ENCODE assay signal across 28 cellular contexts in genomic region chr15:63458021-63458420, GRCh38.
"Had no signal": no experiment of that assay in that cellular context is flagged by ENCODE, and none has a peak within 500 bp of the region (broad histone marks: within the 10 kb centered on the region; RNA-seq: fewer than 3 reads in every experiment).

No MANE protein-coding gene starts in this region.

- H3K4me3 Mint-ChIP-seq: activated CD4-positive, alpha-beta memory T cell treated with anti-CD3 and anti-CD28 coated beads for 36 hours; activated CD4-positive, alpha-beta T cell treated with anti-CD3 and anti-CD28 coated beads for 36 hours; activated CD4-positive, alpha-beta T cell treated with anti-CD3 and anti-CD28 coated beads, Interleukin-2, amount 10 ng/mL, durations not matched to agents 24 days and 14 days; activated CD8-positive, alpha-beta memory T cell treated with anti-CD3 and anti-CD28 coated beads, Interleukin-2, amount 10 ng/mL, durations not matched to agents 7 days and 5 days; activated CD8-positive, alpha-beta T cell treated with anti-CD3 and anti-CD28 coated beads, Interleukin-2, amount 10 ng/mL, durations not matched to agents 7 days and 5 days; activated naive CD4-positive, alpha-beta T cell treated with anti-CD3 and anti-CD28 coated beads for 36 hours; activated naive CD8-positive, alpha-beta T cell; activated T-helper 1 cell treated with anti-CD3 and anti-CD28 coated beads, Interleukin-12 subunit alpha, Interleukin-12 subunit beta, Interleukin-2, Interleukin-4 antibody, amounts not matched to agents 30 ng/mL and 10 ng/mL and 1 ng/mL, durations not matched to agents 14 hours and 24 hours and 36 hours; central memory CD8-positive, alpha-beta T cell; effector memory CD8-positive, alpha-beta T cell had no signal

- H3K4me3 ChIP-seq: coronary artery, esophagus squamous epithelium, gastroesophageal sphincter, heart right ventricle had no signal

- H3K36me3 ChIP-seq: brain microvascular endothelial cell, esophagus squamous epithelium, gastroesophageal sphincter, heart right ventricle had no signal

- DNase-seq: activated CD4-positive, alpha-beta memory T cell treated with anti-CD3 and anti-CD28 coated beads for 36 hours; activated CD4-positive, alpha-beta T cell treated with anti-CD3 and anti-CD28 coated beads for 36 hours; activated CD4-positive, alpha-beta T cell treated with anti-CD3 and anti-CD28 coated beads, Interleukin-2, amount 10 ng/mL, durations not matched to agents 24 days and 14 days; activated CD4-positive, CD25-positive, alpha-beta regulatory T cell; activated CD4-positive, CD25-positive, alpha-beta regulatory T cell treated with anti-CD3 and anti-CD28 coated beads, Interleukin-2, amount 50 U/mL, for 72 hours; activated CD8-positive, alpha-beta memory T cell treated with anti-CD3 and anti-CD28 coated beads, Interleukin-2, amount 10 ng/mL, durations not matched to agents 7 days and 5 days; activated CD8-positive, alpha-beta memory T cell treated with anti-CD3 and anti-CD28 coated beads, Interleukin-2, amount 50 U/mL, for 4 hours; activated CD8-positive, alpha-beta T cell treated with anti-CD3 and anti-CD28 coated beads, Interleukin-2, amount 10 ng/mL, durations not matched to agents 7 days and 5 days; activated effector memory CD4-positive, alpha-beta T cell treated with anti-CD3 and anti-CD28 coated beads, Interleukin-2, amount 50 U/mL, for 16 hours; activated naive CD4-positive, alpha-beta T cell treated with anti-CD3 and anti-CD28 coated beads for 36 hours; activated T-cell treated with anti-CD3 and anti-CD28 coated beads, Interleukin-2, amount 50 U/mL, for 1 hour; activated T-cell treated with anti-CD3 and anti-CD28 coated beads, Interleukin-2, amount 50 U/mL, for 48 hours; amniotic stem cell; brain microvascular endothelial cell; dermis blood vessel endothelial cell; effector CD4-positive, alpha-beta T cell; effector memory CD8-positive, alpha-beta T cell; esophagus squamous epithelium; foreskin melanocyte; heart right ventricle; T-helper 2 cell had no signal

- H3K27ac Mint-ChIP-seq: activated CD4-positive, alpha-beta memory T cell treated with anti-CD3 and anti-CD28 coated beads for 36 hours; activated CD4-positive, alpha-beta T cell treated with anti-CD3 and anti-CD28 coated beads for 36 hours; activated CD4-positive, alpha-beta T cell treated with anti-CD3 and anti-CD28 coated beads, Interleukin-2, amount 10 ng/mL, durations not matched to agents 24 days and 14 days; activated CD8-positive, alpha-beta memory T cell treated with anti-CD3 and anti-CD28 coated beads, Interleukin-2, amount 10 ng/mL, durations not matched to agents 7 days and 5 days; activated CD8-positive, alpha-beta T cell treated with anti-CD3 and anti-CD28 coated beads, Interleukin-2, amount 10 ng/mL, durations not matched to agents 7 days and 5 days; activated naive CD4-positive, alpha-beta T cell treated with anti-CD3 and anti-CD28 coated beads for 36 hours; activated naive CD8-positive, alpha-beta T cell; activated T-helper 1 cell treated with anti-CD3 and anti-CD28 coated beads, Interleukin-12 subunit alpha, Interleukin-12 subunit beta, Interleukin-2, Interleukin-4 antibody, amounts not matched to agents 30 ng/mL and 10 ng/mL and 1 ng/mL, durations not matched to agents 14 hours and 24 hours and 36 hours; activated T-helper 2 cell treated with anti-CD3 and anti-CD28 coated beads, Interferon-gamma antibody, Interleukin-2, Interleukin-4, amounts not matched to agents 10 μg/mL and 5 μg/mL and 100 μg/mL, durations not matched to agents 14 hours and 24 hours and 36 hours; effector memory CD8-positive, alpha-beta T cell had no signal

- H3K4me1 Mint-ChIP-seq: activated CD4-positive, alpha-beta T cell treated with anti-CD3 and anti-CD28 coated beads for 36 hours; central memory CD8-positive, alpha-beta T cell had no signal

- H3K9me3 Mint-ChIP-seq: activated CD4-positive, alpha-beta memory T cell treated with anti-CD3 and anti-CD28 coated beads for 36 hours; activated CD4-positive, alpha-beta T cell treated with anti-CD3 and anti-CD28 coated beads, Interleukin-2, amount 10 ng/mL, durations not matched to agents 24 days and 14 days; activated naive CD4-positive, alpha-beta T cell treated with anti-CD3 and anti-CD28 coated beads for 36 hours; activated T-helper 1 cell treated with anti-CD3 and anti-CD28 coated beads, Interleukin-12 subunit alpha, Interleukin-12 subunit beta, Interleukin-2, Interleukin-4 antibody, amounts not matched to agents 30 ng/mL and 10 ng/mL and 1 ng/mL, durations not matched to agents 14 hours and 24 hours and 36 hours; activated T-helper 2 cell treated with anti-CD3 and anti-CD28 coated beads, Interferon-gamma antibody, Interleukin-2, Interleukin-4, amounts not matched to agents 10 μg/mL and 5 μg/mL and 100 μg/mL, durations not matched to agents 14 hours and 24 hours and 36 hours; central memory CD8-positive, alpha-beta T cell; effector memory CD8-positive, alpha-beta T cell had no signal

- H3K9me3 ChIP-seq: esophagus squamous epithelium, gastroesophageal sphincter had no signal

- H3K27ac ChIP-seq: brain microvascular endothelial cell, coronary artery, epithelial cell of prostate, esophagus squamous epithelium, gastroesophageal sphincter had no signal

- H3K27me3 Mint-ChIP-seq: activated CD4-positive, alpha-beta memory T cell treated with anti-CD3 and anti-CD28 coated beads for 36 hours; activated CD4-positive, alpha-beta T cell treated with anti-CD3 and anti-CD28 coated beads for 36 hours; activated naive CD8-positive, alpha-beta T cell had no signal

- ATAC-seq: activated CD4-positive, alpha-beta T cell treated with anti-CD3 and anti-CD28 coated beads for 36 hours; activated CD8-positive, alpha-beta memory T cell treated with anti-CD3 and anti-CD28 coated beads, Interleukin-2, amount 10 ng/mL, durations not matched to agents 7 days and 5 days; activated CD8-positive, alpha-beta T cell treated with anti-CD3 and anti-CD28 coated beads, Interleukin-2, amount 10 ng/mL, durations not matched to agents 7 days and 5 days; effector memory CD8-positive, alpha-beta T cell; gastroesophageal sphincter had no signal

- H3K36me3 Mint-ChIP-seq: activated CD4-positive, alpha-beta memory T cell treated with anti-CD3 and anti-CD28 coated beads for 36 hours; activated CD8-positive, alpha-beta memory T cell treated with anti-CD3 and anti-CD28 coated beads, Interleukin-2, amount 10 ng/mL, durations not matched to agents 7 days and 5 days; activated naive CD8-positive, alpha-beta T cell had no signal

- H3K27me3 ChIP-seq: brain microvascular endothelial cell, gastroesophageal sphincter had no signal
